1 cellular context compared by ENCODE assay signal in the genomic region with DNA sequence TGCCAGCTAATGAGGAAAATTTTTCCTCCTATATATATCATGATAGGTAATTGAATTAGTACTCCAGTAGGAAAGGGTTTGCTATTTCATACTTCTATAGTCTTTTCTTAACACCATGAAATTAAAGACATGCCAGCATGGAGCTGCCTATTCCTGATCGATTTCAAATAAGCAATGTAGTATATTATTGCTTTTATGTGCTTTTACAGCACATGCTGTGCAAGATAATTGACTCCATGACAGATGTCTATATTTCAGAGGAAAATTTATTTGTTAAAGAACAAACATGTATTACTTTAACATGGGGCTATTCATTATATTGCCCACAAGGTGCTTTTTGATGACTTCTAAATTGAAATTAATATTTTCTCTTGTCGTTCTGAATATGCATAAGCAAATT.
A peak's percentile ranks its signal among the peaks of the same experiment; 100 is the strongest.
TF ChIP-seq lines count a peak whose summit lies in the region.

No MANE protein-coding gene starts in this region.

TF ChIP-seq in HEK293, 187 proteins besides CTCF, POLR2A, EP300 and RAD21:
- TF ChIP-seq ZNF530 (tag by site-specific recombination; IDR thresholded peaks at IDR 0.05; ENCODE audit: low read depth), result no peak
- TF ChIP-seq FEZF1 (tag by site-specific recombination; IDR thresholded peaks at IDR 0.05), result peak; percentile 47
- TF ChIP-seq, protein P1, sequence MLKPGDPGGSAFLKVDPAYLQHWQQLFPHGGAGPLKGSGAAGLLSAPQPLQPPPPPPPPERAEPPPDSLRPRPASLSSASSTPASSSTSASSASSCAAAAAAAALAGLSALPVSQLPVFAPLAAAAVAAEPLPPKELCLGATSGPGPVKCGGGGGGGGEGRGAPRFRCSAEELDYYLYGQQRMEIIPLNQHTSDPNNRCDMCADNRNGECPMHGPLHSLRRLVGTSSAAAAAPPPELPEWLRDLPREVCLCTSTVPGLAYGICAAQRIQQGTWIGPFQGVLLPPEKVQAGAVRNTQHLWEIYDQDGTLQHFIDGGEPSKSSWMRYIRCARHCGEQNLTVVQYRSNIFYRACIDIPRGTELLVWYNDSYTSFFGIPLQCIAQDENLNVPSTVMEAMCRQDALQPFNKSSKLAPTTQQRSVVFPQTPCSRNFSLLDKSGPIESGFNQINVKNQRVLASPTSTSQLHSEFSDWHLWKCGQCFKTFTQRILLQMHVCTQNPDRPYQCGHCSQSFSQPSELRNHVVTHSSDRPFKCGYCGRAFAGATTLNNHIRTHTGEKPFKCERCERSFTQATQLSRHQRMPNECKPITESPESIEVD (tag by site-specific recombination; IDR thresholded peaks at IDR 0.05), result peak; percentile 70
- peak; percentile 25; the same call in 1 of the 2 replicates for TF ChIP-seq ZIC2 (tag by site-specific recombination; IDR thresholded peaks at IDR 0.05)
- TF ChIP-seq ZNF223 (tag by site-specific recombination; IDR thresholded peaks at IDR 0.05), result no peak
- TF ChIP-seq, protein P2, sequence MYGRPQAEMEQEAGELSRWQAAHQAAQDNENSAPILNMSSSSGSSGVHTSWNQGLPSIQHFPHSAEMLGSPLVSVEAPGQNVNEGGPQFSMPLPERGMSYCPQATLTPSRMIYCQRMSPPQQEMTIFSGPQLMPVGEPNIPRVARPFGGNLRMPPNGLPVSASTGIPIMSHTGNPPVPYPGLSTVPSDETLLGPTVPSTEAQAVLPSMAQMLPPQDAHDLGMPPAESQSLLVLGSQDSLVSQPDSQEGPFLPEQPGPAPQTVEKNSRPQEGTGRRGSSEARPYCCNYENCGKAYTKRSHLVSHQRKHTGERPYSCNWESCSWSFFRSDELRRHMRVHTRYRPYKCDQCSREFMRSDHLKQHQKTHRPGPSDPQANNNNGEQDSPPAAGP (tag by site-specific recombination; IDR thresholded peaks at IDR 0.05), result no peak
- 0 out of 2 replicates have a peak, but pooled peaks have one; percentile 8 for TF ChIP-seq IKZF3 (tag by site-specific recombination; IDR thresholded peaks at IDR 0.05)
